Comparison of ENCODE assay signal across 3 cellular contexts in the genomic region with DNA sequence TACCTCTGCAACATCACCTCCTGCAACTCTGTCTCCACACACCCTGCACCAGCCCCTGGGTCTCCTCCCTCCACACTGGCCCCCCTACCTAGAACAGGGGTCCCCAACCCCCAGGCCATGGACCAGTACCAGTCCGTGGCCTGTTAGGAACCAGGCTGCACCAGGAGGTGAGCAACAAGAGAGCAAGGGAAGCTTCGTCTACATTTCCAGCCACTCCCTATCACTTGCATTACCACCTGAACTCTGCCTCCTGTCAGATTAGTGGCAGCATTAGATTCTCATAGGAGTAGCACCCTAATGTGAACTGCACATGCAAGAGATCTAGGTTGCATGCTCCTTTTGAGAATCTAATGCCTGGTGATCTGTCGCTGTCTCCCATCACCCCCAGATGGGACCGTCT.
"Had no signal": no experiment of that assay in that cellular context is flagged by ENCODE, and none has a peak within 500 bp of the region (broad histone marks: within the 10 kb centered on the region; RNA-seq: fewer than 3 reads in every experiment).

No MANE protein-coding gene starts in this region.

- ATAC-seq: GM12878 had no signal

- DNase-seq: GDM1, GF-D8 had no signal

- H3K4me3 ChIP-seq: GM12878 had no signal
